ENCODE assay signal across 24 cellular contexts in the genomic region with DNA sequence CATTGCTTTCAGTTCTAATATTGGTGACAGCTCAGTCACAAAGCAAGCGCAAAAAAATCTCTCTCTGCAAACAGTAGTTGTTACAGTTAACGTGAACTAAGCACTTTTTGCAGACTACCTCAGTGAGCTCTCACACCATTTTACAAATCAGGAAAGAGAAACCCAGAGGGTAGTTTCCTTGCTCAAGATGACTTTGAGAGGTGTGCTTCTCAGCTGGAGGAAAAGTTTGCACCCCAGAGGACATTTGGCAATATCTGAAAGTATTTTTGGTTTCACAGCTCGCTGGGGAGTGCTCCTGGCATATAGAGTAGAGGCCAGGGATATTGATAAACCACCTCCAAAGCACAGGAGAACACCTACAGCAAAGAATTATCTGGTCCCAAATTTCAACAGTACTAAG.
"Had no signal": no experiment of that assay in that cellular context is flagged by ENCODE, and none has a peak within 500 bp of the region (broad histone marks: within the 10 kb centered on the region; RNA-seq: fewer than 3 reads in every experiment).

No MANE protein-coding gene starts in this region.

- H3K27me3 ChIP-seq: colonic mucosa, esophagus muscularis mucosa, esophagus squamous epithelium, foreskin keratinocyte, gastrocnemius medialis, heart right ventricle, hepatocyte had no signal

- ATAC-seq: effector memory CD8-positive, alpha-beta T cell; esophagus mucosa; foreskin keratinocyte; gastrocnemius medialis; gastroesophageal sphincter; heart left ventricle; heart right ventricle had no signal

- H3K36me3 ChIP-seq: colonic mucosa, esophagus muscularis mucosa, esophagus squamous epithelium, gastrocnemius medialis, gastroesophageal sphincter, heart left ventricle, heart right ventricle had no signal

- H3K79me2 ChIP-seq: hepatocyte had no signal

- H3K27ac ChIP-seq: colonic mucosa, coronary artery, epithelial cell of prostate, esophagus muscularis mucosa, esophagus squamous epithelium, foreskin keratinocyte, gastrocnemius medialis, gastroesophageal sphincter, heart left ventricle, heart right ventricle, hepatocyte had no signal

- H3K9me3 ChIP-seq: colonic mucosa, esophagus muscularis mucosa, esophagus squamous epithelium, gastrocnemius medialis, gastroesophageal sphincter had no signal

- H2AFZ ChIP-seq: hepatocyte had no signal

- H3K4me3 ChIP-seq: colonic mucosa, coronary artery, dorsolateral prefrontal cortex, esophagus muscularis mucosa, esophagus squamous epithelium, gastrocnemius medialis, gastroesophageal sphincter, heart left ventricle, heart right ventricle, hepatocyte had no signal

- H3K4me1 ChIP-seq: colonic mucosa, esophagus muscularis mucosa, foreskin keratinocyte, gastrocnemius medialis, gastroesophageal sphincter, heart left ventricle, heart right ventricle had no signal

- DNase-seq: colonic mucosa; cortex of kidney; dermis blood vessel endothelial cell; dorsolateral prefrontal cortex; effector CD4-positive, alpha-beta T cell; effector CD8-positive, alpha-beta T cell; effector memory CD4-positive, alpha-beta T cell; effector memory CD8-positive, alpha-beta T cell; endodermal cell; erythroblast; esophagus squamous epithelium; foreskin fibroblast; foreskin keratinocyte; foreskin melanocyte; gastrocnemius medialis; glutamatergic neuron; heart left ventricle; heart right ventricle had no signal

- H3K4me2 ChIP-seq: hepatocyte had no signal
